1 cellular context compared by ENCODE assay signal in the genomic region with DNA sequence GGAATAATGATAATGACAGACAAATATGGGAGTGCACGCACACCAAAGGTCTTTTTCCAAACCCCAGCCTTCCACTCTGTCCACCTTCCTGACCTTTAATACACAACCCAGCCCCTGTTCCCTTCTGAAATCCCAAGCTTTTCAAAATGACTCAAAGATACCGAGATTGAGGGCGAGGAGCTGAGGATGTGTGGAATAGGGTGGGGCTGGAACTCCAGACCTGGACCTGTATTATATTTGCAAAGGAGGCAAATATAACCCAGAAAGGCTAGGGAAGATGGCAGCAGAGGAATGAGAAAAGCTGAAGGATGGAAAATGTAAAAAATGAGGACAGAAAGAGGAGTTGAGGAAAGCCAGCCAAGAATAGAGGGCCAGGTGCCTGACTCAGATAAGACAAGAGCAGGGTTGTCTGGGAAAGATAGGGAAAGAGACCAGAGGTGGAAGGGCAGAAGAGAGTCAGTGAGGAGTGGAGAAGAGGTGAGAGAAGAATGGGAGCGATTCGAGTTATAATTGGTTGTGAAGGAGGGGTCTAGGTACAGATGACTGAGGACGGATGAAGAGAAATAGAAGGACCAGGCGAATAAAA.
TF ChIP-seq lines count a peak whose summit lies in the region.

No MANE protein-coding gene starts in this region.

TF ChIP-seq in K562, 482 proteins besides CTCF, POLR2A, EP300 and RAD21 (continued from another document and continues in another):
- TF ChIP-seq, protein P1, sequence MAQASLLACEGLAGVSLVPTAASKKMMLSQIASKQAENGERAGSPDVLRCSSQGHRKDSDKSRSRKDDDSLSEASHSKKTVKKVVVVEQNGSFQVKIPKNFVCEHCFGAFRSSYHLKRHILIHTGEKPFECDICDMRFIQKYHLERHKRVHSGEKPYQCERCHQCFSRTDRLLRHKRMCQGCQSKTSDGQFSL (CRISPR knock-in tag; IDR thresholded peaks at IDR 0.05), result no peak
- TF ChIP-seq, protein P1 (tag; IDR thresholded peaks at IDR 0.05), result no peak
- no peak for TF ChIP-seq ZSCAN29 (IDR thresholded peaks at IDR 0.05)
- no peak for TF ChIP-seq RHOXF2B (CRISPR knock-in tag; conservative IDR thresholded peaks at IDR 0.05)
- TF ChIP-seq SRSF9 (IDR thresholded peaks at IDR 0.05; ENCODE audit: borderline replicate concordance, low read depth, low read length), result no peak
- TF ChIP-seq NFYB (IDR thresholded peaks at IDR 0.05; ENCODE audit: extremely low read depth, insufficient read length), result no peak
- TF ChIP-seq, protein P2, sequence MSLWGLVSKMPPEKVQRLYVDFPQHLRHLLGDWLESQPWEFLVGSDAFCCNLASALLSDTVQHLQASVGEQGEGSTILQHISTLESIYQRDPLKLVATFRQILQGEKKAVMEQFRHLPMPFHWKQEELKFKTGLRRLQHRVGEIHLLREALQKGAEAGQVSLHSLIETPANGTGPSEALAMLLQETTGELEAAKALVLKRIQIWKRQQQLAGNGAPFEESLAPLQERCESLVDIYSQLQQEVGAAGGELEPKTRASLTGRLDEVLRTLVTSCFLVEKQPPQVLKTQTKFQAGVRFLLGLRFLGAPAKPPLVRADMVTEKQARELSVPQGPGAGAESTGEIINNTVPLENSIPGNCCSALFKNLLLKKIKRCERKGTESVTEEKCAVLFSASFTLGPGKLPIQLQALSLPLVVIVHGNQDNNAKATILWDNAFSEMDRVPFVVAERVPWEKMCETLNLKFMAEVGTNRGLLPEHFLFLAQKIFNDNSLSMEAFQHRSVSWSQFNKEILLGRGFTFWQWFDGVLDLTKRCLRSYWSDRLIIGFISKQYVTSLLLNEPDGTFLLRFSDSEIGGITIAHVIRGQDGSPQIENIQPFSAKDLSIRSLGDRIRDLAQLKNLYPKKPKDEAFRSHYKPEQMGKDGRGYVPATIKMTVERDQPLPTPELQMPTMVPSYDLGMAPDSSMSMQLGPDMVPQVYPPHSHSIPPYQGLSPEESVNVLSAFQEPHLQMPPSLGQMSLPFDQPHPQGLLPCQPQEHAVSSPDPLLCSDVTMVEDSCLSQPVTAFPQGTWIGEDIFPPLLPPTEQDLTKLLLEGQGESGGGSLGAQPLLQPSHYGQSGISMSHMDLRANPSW (CRISPR knock-in tag; IDR thresholded peaks at IDR 0.05), result no peak
- no peak for TF ChIP-seq JUN (IDR thresholded peaks at IDR 0.05; ENCODE audit: borderline replicate concordance, low read depth, low read length)
- TF ChIP-seq JUN (CRISPR knock-in tag; IDR thresholded peaks at IDR 0.05; ENCODE audit: borderline replicate concordance), result no peak
- TF ChIP-seq, protein P3, sequence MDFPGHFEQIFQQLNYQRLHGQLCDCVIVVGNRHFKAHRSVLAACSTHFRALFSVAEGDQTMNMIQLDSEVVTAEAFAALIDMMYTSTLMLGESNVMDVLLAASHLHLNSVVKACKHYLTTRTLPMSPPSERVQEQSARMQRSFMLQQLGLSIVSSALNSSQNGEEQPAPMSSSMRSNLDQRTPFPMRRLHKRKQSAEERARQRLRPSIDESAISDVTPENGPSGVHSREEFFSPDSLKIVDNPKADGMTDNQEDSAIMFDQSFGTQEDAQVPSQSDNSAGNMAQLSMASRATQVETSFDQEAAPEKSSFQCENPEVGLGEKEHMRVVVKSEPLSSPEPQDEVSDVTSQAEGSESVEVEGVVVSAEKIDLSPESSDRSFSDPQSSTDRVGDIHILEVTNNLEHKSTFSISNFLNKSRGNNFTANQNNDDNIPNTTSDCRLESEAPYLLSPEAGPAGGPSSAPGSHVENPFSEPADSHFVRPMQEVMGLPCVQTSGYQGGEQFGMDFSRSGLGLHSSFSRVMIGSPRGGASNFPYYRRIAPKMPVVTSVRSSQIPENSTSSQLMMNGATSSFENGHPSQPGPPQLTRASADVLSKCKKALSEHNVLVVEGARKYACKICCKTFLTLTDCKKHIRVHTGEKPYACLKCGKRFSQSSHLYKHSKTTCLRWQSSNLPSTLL (IDR thresholded peaks at IDR 0.05), result peak; percentile 60; the same call in 1 of the 2 replicates
- TF ChIP-seq ZFPM2 (CRISPR knock-in tag; IDR thresholded peaks at IDR 0.05), result no peak
- TF ChIP-seq FOS (IDR thresholded peaks at IDR 0.05; ENCODE audit: extremely low read depth, insufficient read length), result no peak
- no peak for TF ChIP-seq C11orf30 (IDR thresholded peaks at IDR 0.05; ENCODE audit: low read depth)
- TF ChIP-seq PTBP1 (IDR thresholded peaks at IDR 0.05; ENCODE audit: low read depth, low read length), result no peak
- no peak for TF ChIP-seq RBFOX2 (IDR thresholded peaks at IDR 0.05; ENCODE audit: low read depth, low read length)
- TF ChIP-seq TCF3 (CRISPR knock-in tag; IDR thresholded peaks at IDR 0.05), result peak; percentile 96
- peak; percentile 99 for TF ChIP-seq CBFA2T3 (IDR thresholded peaks at IDR 0.05)
- TF ChIP-seq, protein P4, sequence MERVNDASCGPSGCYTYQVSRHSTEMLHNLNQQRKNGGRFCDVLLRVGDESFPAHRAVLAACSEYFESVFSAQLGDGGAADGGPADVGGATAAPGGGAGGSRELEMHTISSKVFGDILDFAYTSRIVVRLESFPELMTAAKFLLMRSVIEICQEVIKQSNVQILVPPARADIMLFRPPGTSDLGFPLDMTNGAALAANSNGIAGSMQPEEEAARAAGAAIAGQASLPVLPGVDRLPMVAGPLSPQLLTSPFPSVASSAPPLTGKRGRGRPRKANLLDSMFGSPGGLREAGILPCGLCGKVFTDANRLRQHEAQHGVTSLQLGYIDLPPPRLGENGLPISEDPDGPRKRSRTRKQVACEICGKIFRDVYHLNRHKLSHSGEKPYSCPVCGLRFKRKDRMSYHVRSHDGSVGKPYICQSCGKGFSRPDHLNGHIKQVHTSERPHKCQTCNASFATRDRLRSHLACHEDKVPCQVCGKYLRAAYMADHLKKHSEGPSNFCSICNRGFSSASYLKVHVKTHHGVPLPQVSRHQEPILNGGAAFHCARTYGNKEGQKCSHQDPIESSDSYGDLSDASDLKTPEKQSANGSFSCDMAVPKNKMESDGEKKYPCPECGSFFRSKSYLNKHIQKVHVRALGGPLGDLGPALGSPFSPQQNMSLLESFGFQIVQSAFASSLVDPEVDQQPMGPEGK (CRISPR knock-in tag; IDR thresholded peaks at IDR 0.05; ENCODE audit: borderline replicate concordance), result no peak
- TF ChIP-seq TAF15 (IDR thresholded peaks at IDR 0.05; ENCODE audit: low read depth, low read length), result no peak
- TF ChIP-seq TAF1 (IDR thresholded peaks at IDR 0.05; ENCODE audit: control insufficient read depth, extremely low read depth, insufficient read depth, low read length, severe bottlenecking), result no peak
- no peak for TF ChIP-seq ZBTB8A (IDR thresholded peaks at IDR 0.05; ENCODE audit: partially characterized antibody)
- TF ChIP-seq, protein P5, sequence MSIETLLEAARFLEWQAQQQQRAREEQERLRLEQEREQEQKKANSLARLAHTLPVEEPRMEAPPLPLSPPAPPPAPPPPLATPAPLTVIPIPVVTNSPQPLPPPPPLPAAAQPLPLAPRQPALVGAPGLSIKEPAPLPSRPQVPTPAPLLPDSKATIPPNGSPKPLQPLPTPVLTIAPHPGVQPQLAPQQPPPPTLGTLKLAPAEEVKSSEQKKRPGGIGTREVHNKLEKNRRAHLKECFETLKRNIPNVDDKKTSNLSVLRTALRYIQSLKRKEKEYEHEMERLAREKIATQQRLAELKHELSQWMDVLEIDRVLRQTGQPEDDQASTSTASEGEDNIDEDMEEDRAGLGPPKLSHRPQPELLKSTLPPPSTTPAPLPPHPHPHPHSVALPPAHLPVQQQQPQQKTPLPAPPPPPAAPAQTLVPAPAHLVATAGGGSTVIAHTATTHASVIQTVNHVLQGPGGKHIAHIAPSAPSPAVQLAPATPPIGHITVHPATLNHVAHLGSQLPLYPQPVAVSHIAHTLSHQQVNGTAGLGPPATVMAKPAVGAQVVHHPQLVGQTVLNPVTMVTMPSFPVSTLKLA (conservative IDR thresholded peaks at IDR 0.05), result peak in 1 of 2 experiments; percentile 43; a peak in 3 of 4 replicates
- no peak for TF ChIP-seq ZNF408 (CRISPR knock-in tag; IDR thresholded peaks at IDR 0.05; ENCODE audit: low read depth)
- no peak for TF ChIP-seq ZNF79 (CRISPR knock-in tag; IDR thresholded peaks at IDR 0.05; ENCODE audit: low read depth)
- no peak; the same call in 1 of the 2 replicates for TF ChIP-seq SNIP1 (IDR thresholded peaks at IDR 0.05; ENCODE audit: low read depth)
- TF ChIP-seq NEUROD1 (IDR thresholded peaks at IDR 0.05; ENCODE audit: borderline replicate concordance, low read depth, low read length, partially characterized antibody), result peak; percentile 50
- TF ChIP-seq, protein P6, sequence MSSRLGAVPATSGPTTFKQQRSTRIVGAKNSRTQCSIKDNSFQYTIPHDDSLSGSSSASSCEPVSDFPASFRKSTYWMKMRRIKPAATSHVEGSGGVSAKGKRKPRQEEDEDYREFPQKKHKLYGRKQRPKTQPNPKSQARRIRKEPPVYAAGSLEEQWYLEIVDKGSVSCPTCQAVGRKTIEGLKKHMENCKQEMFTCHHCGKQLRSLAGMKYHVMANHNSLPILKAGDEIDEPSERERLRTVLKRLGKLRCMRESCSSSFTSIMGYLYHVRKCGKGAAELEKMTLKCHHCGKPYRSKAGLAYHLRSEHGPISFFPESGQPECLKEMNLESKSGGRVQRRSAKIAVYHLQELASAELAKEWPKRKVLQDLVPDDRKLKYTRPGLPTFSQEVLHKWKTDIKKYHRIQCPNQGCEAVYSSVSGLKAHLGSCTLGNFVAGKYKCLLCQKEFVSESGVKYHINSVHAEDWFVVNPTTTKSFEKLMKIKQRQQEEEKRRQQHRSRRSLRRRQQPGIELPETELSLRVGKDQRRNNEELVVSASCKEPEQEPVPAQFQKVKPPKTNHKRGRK (tag; IDR thresholded peaks at IDR 0.05), result no peak
- TF ChIP-seq ZNF583 (CRISPR knock-in tag; IDR thresholded peaks at IDR 0.05), result no peak
- peak; percentile 61 for TF ChIP-seq RBBP5 (IDR thresholded peaks at IDR 0.05; ENCODE audit: borderline replicate concordance, insufficient read depth, low read length, poor library complexity, severe bottlenecking)
- no peak for TF ChIP-seq TEAD2 (tag; IDR thresholded peaks at IDR 0.05)
- TF ChIP-seq, protein P7, sequence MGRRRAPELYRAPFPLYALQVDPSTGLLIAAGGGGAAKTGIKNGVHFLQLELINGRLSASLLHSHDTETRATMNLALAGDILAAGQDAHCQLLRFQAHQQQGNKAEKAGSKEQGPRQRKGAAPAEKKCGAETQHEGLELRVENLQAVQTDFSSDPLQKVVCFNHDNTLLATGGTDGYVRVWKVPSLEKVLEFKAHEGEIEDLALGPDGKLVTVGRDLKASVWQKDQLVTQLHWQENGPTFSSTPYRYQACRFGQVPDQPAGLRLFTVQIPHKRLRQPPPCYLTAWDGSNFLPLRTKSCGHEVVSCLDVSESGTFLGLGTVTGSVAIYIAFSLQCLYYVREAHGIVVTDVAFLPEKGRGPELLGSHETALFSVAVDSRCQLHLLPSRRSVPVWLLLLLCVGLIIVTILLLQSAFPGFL (CRISPR knock-in tag; IDR thresholded peaks at IDR 0.05), result no peak
- no peak for TF ChIP-seq XRCC5 (IDR thresholded peaks at IDR 0.05; ENCODE audit: low read depth, low read length)
- TF ChIP-seq NELFE (IDR thresholded peaks at IDR 0.05; ENCODE audit: insufficient read depth, insufficient read length), result no peak
- TF ChIP-seq ZNF785 (CRISPR knock-in tag; IDR thresholded peaks at IDR 0.05), result no peak
- peak; percentile 94 for TF ChIP-seq NFIC (IDR thresholded peaks at IDR 0.05)
- TF ChIP-seq, protein P8, sequence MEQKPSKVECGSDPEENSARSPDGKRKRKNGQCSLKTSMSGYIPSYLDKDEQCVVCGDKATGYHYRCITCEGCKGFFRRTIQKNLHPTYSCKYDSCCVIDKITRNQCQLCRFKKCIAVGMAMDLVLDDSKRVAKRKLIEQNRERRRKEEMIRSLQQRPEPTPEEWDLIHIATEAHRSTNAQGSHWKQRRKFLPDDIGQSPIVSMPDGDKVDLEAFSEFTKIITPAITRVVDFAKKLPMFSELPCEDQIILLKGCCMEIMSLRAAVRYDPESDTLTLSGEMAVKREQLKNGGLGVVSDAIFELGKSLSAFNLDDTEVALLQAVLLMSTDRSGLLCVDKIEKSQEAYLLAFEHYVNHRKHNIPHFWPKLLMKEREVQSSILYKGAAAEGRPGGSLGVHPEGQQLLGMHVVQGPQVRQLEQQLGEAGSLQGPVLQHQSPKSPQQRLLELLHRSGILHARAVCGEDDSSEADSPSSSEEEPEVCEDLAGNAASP (IDR thresholded peaks at IDR 0.05), result no peak
- TF ChIP-seq HMG20B (CRISPR knock-in tag; IDR thresholded peaks at IDR 0.05), result no peak
- peak; percentile 20; the same call in 1 of the 2 replicates for TF ChIP-seq GABPB1 (CRISPR knock-in tag; IDR thresholded peaks at IDR 0.05)
- peak in 1 of 2 experiments; percentile 54; a peak in 1 of 4 replicates for TF ChIP-seq MAZ (CRISPR knock-in tag; conservative IDR thresholded peaks at IDR 0.05 in 1 of 2, IDR thresholded peaks at IDR 0.05 in 1 of 2)
- TF ChIP-seq, protein P9, sequence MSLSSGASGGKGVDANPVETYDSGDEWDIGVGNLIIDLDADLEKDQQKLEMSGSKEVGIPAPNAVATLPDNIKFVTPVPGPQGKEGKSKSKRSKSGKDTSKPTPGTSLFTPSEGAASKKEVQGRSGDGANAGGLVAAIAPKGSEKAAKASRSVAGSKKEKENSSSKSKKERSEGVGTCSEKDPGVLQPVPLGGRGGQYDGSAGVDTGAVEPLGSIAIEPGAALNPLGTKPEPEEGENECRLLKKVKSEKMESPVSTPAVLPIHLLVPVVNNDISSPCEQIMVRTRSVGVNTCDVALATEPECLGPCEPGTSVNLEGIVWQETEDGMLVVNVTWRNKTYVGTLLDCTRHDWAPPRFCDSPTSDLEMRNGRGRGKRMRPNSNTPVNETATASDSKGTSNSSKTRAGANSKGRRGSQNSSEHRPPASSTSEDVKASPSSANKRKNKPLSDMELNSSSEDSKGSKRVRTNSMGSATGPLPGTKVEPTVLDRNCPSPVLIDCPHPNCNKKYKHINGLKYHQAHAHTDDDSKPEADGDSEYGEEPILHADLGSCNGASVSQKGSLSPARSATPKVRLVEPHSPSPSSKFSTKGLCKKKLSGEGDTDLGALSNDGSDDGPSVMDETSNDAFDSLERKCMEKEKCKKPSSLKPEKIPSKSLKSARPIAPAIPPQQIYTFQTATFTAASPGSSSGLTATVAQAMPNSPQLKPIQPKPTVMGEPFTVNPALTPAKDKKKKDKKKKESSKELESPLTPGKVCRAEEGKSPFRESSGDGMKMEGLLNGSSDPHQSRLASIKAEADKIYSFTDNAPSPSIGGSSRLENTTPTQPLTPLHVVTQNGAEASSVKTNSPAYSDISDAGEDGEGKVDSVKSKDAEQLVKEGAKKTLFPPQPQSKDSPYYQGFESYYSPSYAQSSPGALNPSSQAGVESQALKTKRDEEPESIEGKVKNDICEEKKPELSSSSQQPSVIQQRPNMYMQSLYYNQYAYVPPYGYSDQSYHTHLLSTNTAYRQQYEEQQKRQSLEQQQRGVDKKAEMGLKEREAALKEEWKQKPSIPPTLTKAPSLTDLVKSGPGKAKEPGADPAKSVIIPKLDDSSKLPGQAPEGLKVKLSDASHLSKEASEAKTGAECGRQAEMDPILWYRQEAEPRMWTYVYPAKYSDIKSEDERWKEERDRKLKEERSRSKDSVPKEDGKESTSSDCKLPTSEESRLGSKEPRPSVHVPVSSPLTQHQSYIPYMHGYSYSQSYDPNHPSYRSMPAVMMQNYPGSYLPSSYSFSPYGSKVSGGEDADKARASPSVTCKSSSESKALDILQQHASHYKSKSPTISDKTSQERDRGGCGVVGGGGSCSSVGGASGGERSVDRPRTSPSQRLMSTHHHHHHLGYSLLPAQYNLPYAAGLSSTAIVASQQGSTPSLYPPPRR (CRISPR knock-in tag; IDR thresholded peaks at IDR 0.05; ENCODE audit: borderline replicate concordance), result no peak
- peak; percentile 96 for TF ChIP-seq HDAC2 (IDR thresholded peaks at IDR 0.05)
- no peak; the same call in 1 of the 2 replicates for TF ChIP-seq PHF21A (IDR thresholded peaks at IDR 0.05; ENCODE audit: borderline replicate concordance, low read depth)
- TF ChIP-seq CHD4 (IDR thresholded peaks at IDR 0.05; ENCODE audit: insufficient read depth, insufficient replicate concordance, low read depth, low read length, poor library complexity, severe bottlenecking), result no peak
- no peak for TF ChIP-seq MAFF (IDR thresholded peaks at IDR 0.05; ENCODE audit: low read length)
